ENCODE assay signal across 1 cellular context in genomic region chr5:127517110-127517479, GRCh38.
TF ChIP-seq lines count a peak whose summit lies in the region.

No MANE protein-coding gene starts in this region.

TF ChIP-seq in HepG2, 621 proteins besides CTCF, POLR2A, EP300 and RAD21 (continued from another document):
- TF ChIP-seq, protein P1, sequence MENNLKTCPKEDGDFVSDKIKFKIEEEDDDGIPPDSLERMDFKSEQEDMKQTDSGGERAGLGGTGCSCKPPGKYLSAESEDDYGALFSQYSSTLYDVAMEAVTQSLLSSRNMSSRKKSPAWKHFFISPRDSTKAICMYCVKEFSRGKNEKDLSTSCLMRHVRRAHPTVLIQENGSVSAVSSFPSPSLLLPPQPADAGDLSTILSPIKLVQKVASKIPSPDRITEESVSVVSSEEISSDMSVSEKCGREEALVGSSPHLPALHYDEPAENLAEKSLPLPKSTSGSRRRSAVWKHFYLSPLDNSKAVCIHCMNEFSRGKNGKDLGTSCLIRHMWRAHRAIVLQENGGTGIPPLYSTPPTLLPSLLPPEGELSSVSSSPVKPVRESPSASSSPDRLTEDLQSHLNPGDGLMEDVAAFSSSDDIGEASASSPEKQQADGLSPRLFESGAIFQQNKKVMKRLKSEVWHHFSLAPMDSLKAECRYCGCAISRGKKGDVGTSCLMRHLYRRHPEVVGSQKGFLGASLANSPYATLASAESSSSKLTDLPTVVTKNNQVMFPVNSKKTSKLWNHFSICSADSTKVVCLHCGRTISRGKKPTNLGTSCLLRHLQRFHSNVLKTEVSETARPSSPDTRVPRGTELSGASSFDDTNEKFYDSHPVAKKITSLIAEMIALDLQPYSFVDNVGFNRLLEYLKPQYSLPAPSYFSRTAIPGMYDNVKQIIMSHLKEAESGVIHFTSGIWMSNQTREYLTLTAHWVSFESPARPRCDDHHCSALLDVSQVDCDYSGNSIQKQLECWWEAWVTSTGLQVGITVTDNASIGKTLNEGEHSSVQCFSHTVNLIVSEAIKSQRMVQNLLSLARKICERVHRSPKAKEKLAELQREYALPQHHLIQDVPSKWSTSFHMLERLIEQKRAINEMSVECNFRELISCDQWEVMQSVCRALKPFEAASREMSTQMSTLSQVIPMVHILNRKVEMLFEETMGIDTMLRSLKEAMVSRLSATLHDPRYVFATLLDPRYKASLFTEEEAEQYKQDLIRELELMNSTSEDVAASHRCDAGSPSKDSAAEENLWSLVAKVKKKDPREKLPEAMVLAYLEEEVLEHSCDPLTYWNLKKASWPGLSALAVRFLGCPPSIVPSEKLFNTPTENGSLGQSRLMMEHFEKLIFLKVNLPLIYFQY (CRISPR knock-in tag; IDR thresholded peaks at IDR 0.05; ENCODE audit: borderline replicate concordance) = no peak
- TF ChIP-seq, protein P2, sequence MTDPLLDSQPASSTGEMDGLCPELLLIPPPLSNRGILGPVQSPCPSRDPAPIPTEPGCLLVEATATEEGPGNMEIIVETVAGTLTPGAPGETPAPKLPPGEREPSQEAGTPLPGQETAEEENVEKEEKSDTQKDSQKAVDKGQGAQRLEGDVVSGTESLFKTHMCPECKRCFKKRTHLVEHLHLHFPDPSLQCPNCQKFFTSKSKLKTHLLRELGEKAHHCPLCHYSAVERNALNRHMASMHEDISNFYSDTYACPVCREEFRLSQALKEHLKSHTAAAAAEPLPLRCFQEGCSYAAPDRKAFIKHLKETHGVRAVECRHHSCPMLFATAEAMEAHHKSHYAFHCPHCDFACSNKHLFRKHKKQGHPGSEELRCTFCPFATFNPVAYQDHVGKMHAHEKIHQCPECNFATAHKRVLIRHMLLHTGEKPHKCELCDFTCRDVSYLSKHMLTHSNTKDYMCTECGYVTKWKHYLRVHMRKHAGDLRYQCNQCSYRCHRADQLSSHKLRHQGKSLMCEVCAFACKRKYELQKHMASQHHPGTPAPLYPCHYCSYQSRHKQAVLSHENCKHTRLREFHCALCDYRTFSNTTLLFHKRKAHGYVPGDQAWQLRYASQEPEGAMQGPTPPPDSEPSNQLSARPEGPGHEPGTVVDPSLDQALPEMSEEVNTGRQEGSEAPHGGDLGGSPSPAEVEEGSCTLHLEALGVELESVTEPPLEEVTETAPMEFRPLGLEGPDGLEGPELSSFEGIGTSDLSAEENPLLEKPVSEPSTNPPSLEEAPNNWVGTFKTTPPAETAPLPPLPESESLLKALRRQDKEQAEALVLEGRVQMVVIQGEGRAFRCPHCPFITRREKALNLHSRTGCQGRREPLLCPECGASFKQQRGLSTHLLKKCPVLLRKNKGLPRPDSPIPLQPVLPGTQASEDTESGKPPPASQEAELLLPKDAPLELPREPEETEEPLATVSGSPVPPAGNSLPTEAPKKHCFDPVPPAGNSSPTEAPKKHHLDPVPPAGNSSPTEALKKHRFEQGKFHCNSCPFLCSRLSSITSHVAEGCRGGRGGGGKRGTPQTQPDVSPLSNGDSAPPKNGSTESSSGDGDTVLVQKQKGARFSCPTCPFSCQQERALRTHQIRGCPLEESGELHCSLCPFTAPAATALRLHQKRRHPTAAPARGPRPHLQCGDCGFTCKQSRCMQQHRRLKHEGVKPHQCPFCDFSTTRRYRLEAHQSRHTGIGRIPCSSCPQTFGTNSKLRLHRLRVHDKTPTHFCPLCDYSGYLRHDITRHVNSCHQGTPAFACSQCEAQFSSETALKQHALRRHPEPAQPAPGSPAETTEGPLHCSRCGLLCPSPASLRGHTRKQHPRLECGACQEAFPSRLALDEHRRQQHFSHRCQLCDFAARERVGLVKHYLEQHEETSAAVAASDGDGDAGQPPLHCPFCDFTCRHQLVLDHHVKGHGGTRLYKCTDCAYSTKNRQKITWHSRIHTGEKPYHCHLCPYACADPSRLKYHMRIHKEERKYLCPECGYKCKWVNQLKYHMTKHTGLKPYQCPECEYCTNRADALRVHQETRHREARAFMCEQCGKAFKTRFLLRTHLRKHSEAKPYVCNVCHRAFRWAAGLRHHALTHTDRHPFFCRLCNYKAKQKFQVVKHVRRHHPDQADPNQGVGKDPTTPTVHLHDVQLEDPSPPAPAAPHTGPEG (CRISPR knock-in tag; IDR thresholded peaks at IDR 0.05) = no peak
- TF ChIP-seq NR3C1 (CRISPR knock-in tag; IDR thresholded peaks at IDR 0.05) = no peak
